In genomic region chr12:50505386-50505827, GRCh38 we compare ENCODE assay signal across 8 cellular contexts. TPM values are rescaled to one million over a fixed set of nuclear protein-coding genes. Genes with fewer than 3 reads are reported as not detected.
DNase-seq lines count a peak whose midpoint lies in the region; ATAC-seq and TF ChIP-seq lines count a peak whose summit lies in the region.

No MANE protein-coding gene starts in this region.

- H3K27ac Mint-ChIP-seq in stimulated activated naive CD8-positive, alpha-beta T cell treated with anti-CD3 and anti-CD28 coated beads, Interleukin-15, Interleukin-2, amounts not matched to agents 100 ng/mL and 50 ng/mL, for 24 hours, result peak overlapping the region; percentile 92

- WGBS in mesodermal cell (ENCODE audit: insufficient coverage in 2 of 2), 2 experiments, result 0% methylated on average over 2 to 6 of the region's 13 CpGs

- no peaks in the 10 kb centered on the region for H3K27me3 Mint-ChIP-seq in stimulated activated naive CD8-positive, alpha-beta T cell treated with anti-CD3 and anti-CD28 coated beads, Interleukin-15, Interleukin-2, amounts not matched to agents 100 ng/mL and 50 ng/mL, for 24 hours

- no peaks in the 10 kb centered on the region for H3K9me3 Mint-ChIP-seq in stimulated activated naive CD8-positive, alpha-beta T cell treated with anti-CD3 and anti-CD28 coated beads, Interleukin-15, Interleukin-2, amounts not matched to agents 100 ng/mL and 50 ng/mL, for 24 hours

- no peaks in the 10 kb centered on the region for H3K9me3 ChIP-seq in mesodermal cell (ENCODE audit: control insufficient read depth, low read length)

- H3K4me3 ChIP-seq in WI38 (ENCODE audit: low read depth, low read length) (peak overlapping the region; percentile 92), mesodermal cell (ENCODE audit: extremely low read depth, insufficient read depth, low read length, poor library complexity, severe bottlenecking) (peak overlapping the region; percentile 89)

- H3K27ac ChIP-seq in C4-2B (peak overlapping the region; percentile 86), mesodermal cell (ENCODE audit: low read depth, low read length, severe bottlenecking) (peak overlapping the region; percentile 91)

- peaks cover 27% of the 10 kb centered on the region for H3K4me1 ChIP-seq in mesodermal cell (ENCODE audit: control insufficient read depth, insufficient read depth, low read length, poor library complexity, severe bottlenecking)

- peaks cover 55% of the 10 kb centered on the region for H3K4me1 Mint-ChIP-seq in stimulated activated naive CD8-positive, alpha-beta T cell treated with anti-CD3 and anti-CD28 coated beads, Interleukin-15, Interleukin-2, amounts not matched to agents 100 ng/mL and 50 ng/mL, for 24 hours (ENCODE audit: low read depth)

- peak; percentile 11 for DNase-seq in effector CD4-positive, alpha-beta T cell
- no peak for DNase-seq in NCI-H1105 treated with DMSO at 0.1 percent for 48 hours (lab: John Stamatoyannopoulos, UW)

- H3K36me3 Mint-ChIP-seq in stimulated activated naive CD8-positive, alpha-beta T cell treated with anti-CD3 and anti-CD28 coated beads, Interleukin-15, Interleukin-2, amounts not matched to agents 100 ng/mL and 50 ng/mL, for 24 hours (ENCODE audit: low read depth), result no peaks in the 10 kb centered on the region

- peak overlapping the region; percentile 96 for H3K4me3 Mint-ChIP-seq in stimulated activated naive CD8-positive, alpha-beta T cell treated with anti-CD3 and anti-CD28 coated beads, Interleukin-15, Interleukin-2, amounts not matched to agents 100 ng/mL and 50 ng/mL, for 24 hours

- ATAC-seq in GM19324 (IDR thresholded peaks at IDR 0.05; ENCODE audit: low FRiP score, unreplicated experiment) (peak; percentile 20), HG03442 (IDR thresholded peaks at IDR 0.05; ENCODE audit: unreplicated experiment) (peak; percentile 11)

- TF ChIP-seq CTCF in C4-2B (conservative IDR thresholded peaks at IDR 0.05) (no peak), WI38 (IDR thresholded peaks at IDR 0.05; ENCODE audit: low read depth, low read length) (no peak)

- peaks cover 3% of the 10 kb centered on the region for H3K36me3 ChIP-seq in mesodermal cell (ENCODE audit: control insufficient read depth, insufficient read depth, low read length)

RNA-seq across cellular contexts. Expression of gene DIP2B, which starts 0.6 kb away (rescaled TPM):
- 23.4 TPM for polyA plus RNA-seq in mesodermal cell (2013, experiment 1 of 2)
- 21.9 TPM for polyA plus RNA-seq in mesodermal cell (2013, experiment 2 of 2)
